18 cellular contexts compared by ENCODE assay signal in the genomic region with DNA sequence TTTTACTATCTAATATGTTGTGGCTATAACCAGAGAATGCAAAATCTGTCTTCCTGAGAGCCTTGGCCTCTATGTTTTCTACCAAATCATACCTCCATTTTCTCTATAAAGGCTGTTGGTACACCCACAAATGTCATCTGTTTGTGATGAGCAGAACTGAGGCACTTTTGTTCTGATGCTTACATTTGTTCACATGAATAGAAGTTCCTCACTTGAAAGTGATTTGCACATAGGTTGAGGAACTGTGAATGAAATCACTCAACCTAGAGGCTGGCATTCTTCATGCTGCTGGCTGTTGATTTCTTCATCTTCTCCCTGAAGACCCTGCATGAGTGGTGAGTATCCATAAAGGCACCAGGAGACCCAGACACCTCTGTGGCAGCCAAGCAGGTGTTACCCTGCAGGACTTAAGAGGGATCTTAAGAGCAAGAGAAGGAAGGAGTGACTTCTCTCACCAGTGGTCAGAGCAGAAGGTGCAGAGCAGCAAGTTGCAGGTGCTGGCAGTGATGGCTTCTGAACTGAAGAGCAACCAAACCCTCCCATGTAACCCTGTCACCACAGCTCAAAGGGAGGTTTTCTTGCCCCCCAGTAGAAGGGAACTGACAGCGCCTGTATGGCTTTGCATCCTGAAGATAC.
A peak's percentile ranks its signal among the peaks of the same experiment; 100 is the strongest.
DNase-seq lines count a peak whose midpoint lies in the region; ATAC-seq, FAIRE-seq and TF ChIP-seq lines count a peak whose summit lies in the region.
"Had no signal": no experiment of that assay in that cellular context is flagged by ENCODE, and none has a peak within 500 bp of the region (broad histone marks: within the 10 kb centered on the region; RNA-seq: fewer than 3 reads in every experiment).

No MANE protein-coding gene starts in this region.

- H3K9ac ChIP-seq in OCI-LY3 (ENCODE audit: low read length) (no peak overlapping the region), keratinocyte (ENCODE audit: control insufficient read depth, extremely low read depth, insufficient read depth, low read length) (no peak overlapping the region), smooth muscle cell (ENCODE audit: low read depth) (no peak overlapping the region)
- H3K9ac ChIP-seq: KMS-11 had no signal

- H3K4me1 ChIP-seq in OCI-LY3 (ENCODE audit: low read length) (peaks cover 43% of the 10 kb centered on the region), keratinocyte (ENCODE audit: control insufficient read depth, extremely low read depth, insufficient read depth, low read length) (peaks cover 35% of the 10 kb centered on the region), smooth muscle cell (ENCODE audit: low read depth) (peaks cover 26% of the 10 kb centered on the region), vagina (no peaks in the 10 kb centered on the region)

- no peak for TF ChIP-seq POLR2A in GM12891 (IDR thresholded peaks at IDR 0.05; ENCODE audit: low read depth, low read length)
- no peak for TF ChIP-seq POLR2A in vagina (IDR thresholded peaks at IDR 0.05)

- H3K4me2 ChIP-seq in OCI-LY3 (ENCODE audit: low read length) (peak overlapping the region; percentile 64), keratinocyte (ENCODE audit: control insufficient read depth, extremely low read depth, insufficient read depth, low read depth, low read length) (no peak overlapping the region), smooth muscle cell (no peak overlapping the region)
- H3K4me2 ChIP-seq: A549, KMS-11 had no signal

- no peaks in the 10 kb centered on the region for H3K79me2 ChIP-seq in OCI-LY3 (ENCODE audit: low read length)
- peaks cover 59% of the 10 kb centered on the region for H3K79me2 ChIP-seq in keratinocyte (ENCODE audit: control insufficient read depth, insufficient read depth, low read length)
- peaks cover 58% of the 10 kb centered on the region for H3K79me2 ChIP-seq in smooth muscle cell (ENCODE audit: low read depth)

- no peaks in the 10 kb centered on the region for H4K20me1 ChIP-seq in OCI-LY3 (ENCODE audit: insufficient read depth, low read length)
- H4K20me1 ChIP-seq in keratinocyte (ENCODE audit: control insufficient read depth, extremely low read depth, insufficient read depth, low read length): peaks cover 13% of the 10 kb centered on the region
- peaks cover 34% of the 10 kb centered on the region for H4K20me1 ChIP-seq in smooth muscle cell (ENCODE audit: low read depth)

- H3K9me3 ChIP-seq in OCI-LY3 (ENCODE audit: insufficient read depth, low read length) (no peaks in the 10 kb centered on the region), keratinocyte (ENCODE audit: control insufficient read depth, low read depth, low read length) (no peaks in the 10 kb centered on the region), smooth muscle cell (replicated peaks; ENCODE audit: low read depth) (no peaks in the 10 kb centered on the region), vagina (no peaks in the 10 kb centered on the region)
- H3K9me3 ChIP-seq: A549, MG63 had no signal

- no peak for TF ChIP-seq CTCF in OCI-LY3 (IDR thresholded peaks at IDR 0.05; ENCODE audit: low read depth, low read length)
- no peak for TF ChIP-seq CTCF in keratinocyte (optimal IDR thresholded peaks at IDR 0.05 in 1 of 3, IDR thresholded peaks at IDR 0.05 in 1 of 3, conservative IDR thresholded peaks at IDR 0.05 in 1 of 3; ENCODE audit: extremely low read depth in 1 of 3, insufficient read depth in 2 of 3, low read length in 3 of 3)
- no peak for TF ChIP-seq CTCF in smooth muscle cell (IDR thresholded peaks at IDR 0.05; ENCODE audit: borderline replicate concordance, insufficient read depth, poor library complexity, severe bottlenecking)
- TF ChIP-seq CTCF in vagina (IDR thresholded peaks at IDR 0.05): no peak

- ATAC-seq in GM21529 (IDR thresholded peaks at IDR 0.05; ENCODE audit: unreplicated experiment): no peak
- ATAC-seq: A549, HepG2 had no signal

- no peak for DNase-seq in GM12891 (ENCODE audit: insufficient read length, low spot score)
- no peak for DNase-seq in keratinocyte (ENCODE audit: low read depth, low spot score)
- no peak for DNase-seq in smooth muscle cell (lab: John Stamatoyannopoulos, UW; ENCODE audit: unreplicated experiment)
- no peak for DNase-seq in vagina (ENCODE audit: extremely low spot score in 2 of 2)
- DNase-seq in EL: no peak
- DNase-seq: AML-193; CD4-positive, alpha-beta T cell; DMS79; MG63; NCI-H1092 treated with DMSO at 0.1 percent for 48 hours; NCI-H1694 treated with DMSO at 0.1 percent for 48 hours; NCI-H69; SHP77 treated with DMSO at 0.1 percent for 48 hours had no signal

- H3F3A ChIP-seq in smooth muscle cell (ENCODE audit: low read depth): peaks cover 47% of the 10 kb centered on the region

- H3K27ac ChIP-seq in OCI-LY3 (ENCODE audit: low read length) (peak overlapping the region; percentile 19; the same call in 1 of the 2 replicates), keratinocyte (ENCODE audit: control insufficient read depth, insufficient read depth, low read length) (no peak overlapping the region), smooth muscle cell (ENCODE audit: low read depth) (peak overlapping the region; percentile 79), vagina (no peak overlapping the region)
- H3K27ac ChIP-seq: A549, KMS-11 had no signal

- H3K27me3 ChIP-seq in OCI-LY3 (ENCODE audit: low read depth, low read length): no peaks in the 10 kb centered on the region
- H3K27me3 ChIP-seq in keratinocyte (ENCODE audit: control insufficient read depth, extremely low read depth, insufficient read depth, low read length): no peaks in the 10 kb centered on the region
- no peaks in the 10 kb centered on the region for H3K27me3 ChIP-seq in smooth muscle cell (ENCODE audit: low read depth)
- H3K27me3 ChIP-seq in vagina: no peaks in the 10 kb centered on the region
- H3K27me3 ChIP-seq: MG63 had no signal

- 94% methylated on average over 1 of the region's 1 CpG for WGBS in smooth muscle cell (ENCODE audit: low lambda C conversion rate)

- H3K36me3 ChIP-seq in OCI-LY3 (replicated peaks; ENCODE audit: low read depth, low read length): no peaks in the 10 kb centered on the region
- H3K36me3 ChIP-seq in keratinocyte (ENCODE audit: control insufficient read depth in 2 of 2, extremely low read depth in 1 of 2, insufficient read depth in 2 of 2, low read length in 2 of 2): peaks cover 14 to 30% of the 10 kb centered on the region in 2 experiments
- no peaks in the 10 kb centered on the region for H3K36me3 ChIP-seq in smooth muscle cell (ENCODE audit: low read depth)
- H3K36me3 ChIP-seq in vagina: no peaks in the 10 kb centered on the region
- H3K36me3 ChIP-seq: MG63 had no signal

- peak overlapping the region; percentile 6 for H3K4me3 ChIP-seq in OCI-LY3 (ENCODE audit: low read length)
- H3K4me3 ChIP-seq in keratinocyte (ENCODE audit: control insufficient read depth in 2 of 3, extremely low read depth in 1 of 3, insufficient read depth in 2 of 3, low read depth in 1 of 3, low read length in 3 of 3): no peak overlapping the region
- H3K4me3 ChIP-seq in smooth muscle cell: no peak overlapping the region
- no peak overlapping the region for H3K4me3 ChIP-seq in vagina
- H3K4me3 ChIP-seq: A549, MG63 had no signal

- H2AFZ ChIP-seq in OCI-LY3 (ENCODE audit: low read depth, low read length) (no peak overlapping the region), keratinocyte (ENCODE audit: control insufficient read depth, low read length) (no peak overlapping the region), smooth muscle cell (ENCODE audit: low read depth) (no peak overlapping the region)

- peaks cover 2% of the 10 kb centered on the region for H3K9me1 ChIP-seq in keratinocyte (ENCODE audit: control insufficient read depth, extremely low read depth, insufficient read depth, low read length)

- dilution Hi-C loops in keratinocyte (cut with MboI; ENCODE audit: extremely low pct_ligation_motif_present, low sequenced_read_pairs): no loop called here

- intact Hi-C loops in vagina (cut with DNase I): no loop called here

- FAIRE-seq in GM12891 (lab: Jason Lieb, UNC) (no peak), keratinocyte (lab: Jason Lieb, UNC) (peak; percentile 70)
- FAIRE-seq: HepG2 had no signal

TF ChIP-seq in GM12891, 5 proteins besides CTCF, POLR2A, EP300 and RAD21:
- peak; percentile 42; the same call in 1 of the 2 replicates for TF ChIP-seq SPI1 (IDR thresholded peaks at IDR 0.05; ENCODE audit: low read depth, low read length)
- TF ChIP-seq POLR2AphosphoS5 (IDR thresholded peaks at IDR 0.05; ENCODE audit: low read depth, low read length): no peak

Comparison
In these comparisons a context has a peak if more than half of its experiments do, and no peak if none do; other contexts are left out.
1. H3K27ac ChIP-seq: peak in OCI-LY3 (single experiment) and smooth muscle cell (single experiment); none in keratinocyte (single experiment) and vagina (single experiment).